Comparison of ENCODE assay signal across 8 cellular contexts in genomic region chr6:46419576-46420002, GRCh38.
A peak's percentile ranks its signal among the peaks of the same experiment; 100 is the strongest.
DNase-seq lines count a peak whose midpoint lies in the region; ATAC-seq and TF ChIP-seq lines count a peak whose summit lies in the region.

No MANE protein-coding gene starts in this region.

- TF ChIP-seq CTCF in breast epithelium (IDR thresholded peaks at IDR 0.05) (peak in 2 of 3 donors; percentile 68 to 73), kidney epithelial cell (IDR thresholded peaks at IDR 0.05; ENCODE audit: insufficient read depth, low read length, poor library complexity, severe bottlenecking) (peak; percentile 70), thoracic aorta (IDR thresholded peaks at IDR 0.05) (peak; percentile 76)

- H3K27me3 ChIP-seq in NT2/D1 (ENCODE audit: insufficient read depth, insufficient read length): no peaks in the 10 kb centered on the region
- no peaks in the 10 kb centered on the region for H3K27me3 ChIP-seq in breast epithelium
- no peaks in the 10 kb centered on the region for H3K27me3 ChIP-seq in kidney epithelial cell (ENCODE audit: control insufficient read depth, insufficient read depth, low read length)
- H3K27me3 ChIP-seq in thoracic aorta (replicated peaks; ENCODE audit: insufficient read depth): no peaks in the 10 kb centered on the region

- TF ChIP-seq POLR2A in breast epithelium (IDR thresholded peaks at IDR 0.05): no peak

- no peak for ATAC-seq in thoracic aorta (ENCODE audit: insufficient number of reproducible peaks, low FRiP score, low read depth)
- ATAC-seq in activated CD4-positive, CD25-positive, alpha-beta regulatory T cell treated with anti-CD3 and anti-CD28 coated beads, Interleukin-2, amount 50 U/mL, for 24 hours: no peak
- ATAC-seq in HG02938 (IDR thresholded peaks at IDR 0.05; ENCODE audit: unreplicated experiment): no peak

- intact Hi-C loops in breast epithelium (cut with DNase I; ENCODE audit: low total_unique reads): no loop called here

- H3K4me1 ChIP-seq in NT2/D1 (ENCODE audit: insufficient read depth, insufficient read length) (no peaks in the 10 kb centered on the region), breast epithelium (no peaks in the 10 kb centered on the region), thoracic aorta (ENCODE audit: control insufficient read depth in 1 of 2, low read depth in 2 of 2) (peaks cover 10 to 53% of the 10 kb centered on the region in 2 donors)

- no peaks in the 10 kb centered on the region for H3K9me3 ChIP-seq in NT2/D1 (ENCODE audit: insufficient read depth, low read length)
- H3K9me3 ChIP-seq in breast epithelium: no peaks in the 10 kb centered on the region
- H3K9me3 ChIP-seq in thoracic aorta: no peaks in the 10 kb centered on the region

- no peaks in the 10 kb centered on the region for H3K36me3 ChIP-seq in NT2/D1 (ENCODE audit: insufficient read depth, insufficient read length, low read length)
- no peaks in the 10 kb centered on the region for H3K36me3 ChIP-seq in breast epithelium
- no peaks in the 10 kb centered on the region for H3K36me3 ChIP-seq in kidney epithelial cell (ENCODE audit: control insufficient read depth, insufficient read depth, low read length)
- no peaks in the 10 kb centered on the region for H3K36me3 ChIP-seq in thoracic aorta

- DNase-seq in Daoy (ENCODE audit: low read depth): peak; percentile 66
- DNase-seq in HT-29 (ENCODE audit: low spot score): peak; percentile 71
- peak; percentile 28 for DNase-seq in NT2/D1 (ENCODE audit: low read depth, low spot score)
- peak in 1 of 2 donors; percentile 65 for DNase-seq in breast epithelium (ENCODE audit: low spot score in 2 of 2)
- peak; percentile 26 for DNase-seq in kidney epithelial cell (ENCODE audit: low read depth)
- peak; percentile 16 for DNase-seq in thoracic aorta (ENCODE audit: low spot score)

- no peak overlapping the region for H3K9ac ChIP-seq in NT2/D1 (ENCODE audit: insufficient read length, low read depth)

- no peak overlapping the region for H3K4me3 ChIP-seq in NT2/D1 (ENCODE audit: insufficient read length, low read depth)
- no peak overlapping the region for H3K4me3 ChIP-seq in breast epithelium
- no peak overlapping the region for H3K4me3 ChIP-seq in kidney epithelial cell (ENCODE audit: low read depth, low read length)
- H3K4me3 ChIP-seq in thoracic aorta: no peak overlapping the region

- no peak overlapping the region for H3K27ac ChIP-seq in breast epithelium
- peak overlapping the region in 1 of 2 donors; percentile 77 for H3K27ac ChIP-seq in thoracic aorta
